In the genomic region with DNA sequence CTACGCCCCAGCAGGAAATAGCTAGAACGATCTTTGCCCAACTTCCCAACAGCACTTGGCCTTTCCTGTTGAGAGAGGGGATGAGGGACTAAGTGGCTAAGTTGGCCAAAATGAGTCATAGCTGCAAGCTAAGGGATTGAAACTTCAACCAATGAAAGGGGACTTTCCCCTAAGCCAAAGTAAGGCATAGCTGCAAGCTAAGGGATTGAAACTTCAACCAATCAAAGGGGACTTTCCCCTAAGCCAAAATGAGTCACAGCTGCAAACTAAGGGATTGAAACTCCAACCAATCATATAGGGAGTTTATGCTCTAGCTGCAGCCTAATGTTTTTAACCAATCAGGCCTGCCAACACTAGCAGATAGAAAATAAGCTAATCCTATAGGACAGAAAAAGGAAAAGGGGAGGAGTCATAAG, we compare ENCODE assay signal across 15 cellular contexts.
A peak's percentile ranks its signal among the peaks of the same experiment; 100 is the strongest.
DNase-seq lines count a peak whose midpoint lies in the region; ATAC-seq and TF ChIP-seq lines count a peak whose summit lies in the region.
"Had no signal": no experiment of that assay in that cellular context is flagged by ENCODE, and none has a peak within 500 bp of the region (broad histone marks: within the 10 kb centered on the region; RNA-seq: fewer than 3 reads in every experiment).

No MANE protein-coding gene starts in this region.

- H3K4me1 Mint-ChIP-seq in activated CD8-positive, alpha-beta T cell treated with anti-CD3 and anti-CD28 coated beads for 36 hours (ENCODE audit: low read depth): peaks cover 16% of the 10 kb centered on the region

- intact Hi-C loops in activated CD8-positive, alpha-beta T cell treated with anti-CD3 and anti-CD28 coated beads for 36 hours (cut with micrococcal nuclease): no loop called here

- no peak overlapping the region for H3K4me3 ChIP-seq in WERI-Rb-1 (ENCODE audit: low read depth, low read length)
- H3K4me3 ChIP-seq: esophagus muscularis mucosa had no signal

- no peaks in the 10 kb centered on the region for H3K9me3 ChIP-seq in WERI-Rb-1 (ENCODE audit: severe bottlenecking)
- H3K9me3 ChIP-seq: esophagus muscularis mucosa had no signal

- H3K27me3 Mint-ChIP-seq in activated CD8-positive, alpha-beta T cell treated with anti-CD3 and anti-CD28 coated beads for 36 hours: no peaks in the 10 kb centered on the region
- H3K27me3 Mint-ChIP-seq: activated naive CD4-positive, alpha-beta T cell treated with anti-CD3 and anti-CD28 coated beads, Interleukin-2, amount 50 U/mL, for 24 hours had no signal

- ATAC-seq in GM18498 (IDR thresholded peaks at IDR 0.05; ENCODE audit: unreplicated experiment): peak; percentile 79
- peak; percentile 78 for ATAC-seq in GM19397 (IDR thresholded peaks at IDR 0.05; ENCODE audit: unreplicated experiment)
- ATAC-seq in HG03039 (IDR thresholded peaks at IDR 0.05; ENCODE audit: unreplicated experiment): peak; percentile 88
- ATAC-seq in activated CD8-positive, alpha-beta T cell treated with anti-CD3 and anti-CD28 coated beads for 36 hours: peak; percentile 85

- DNase-seq in activated CD8-positive, alpha-beta T cell treated with anti-CD3 and anti-CD28 coated beads for 36 hours: peak; percentile 31
- DNase-seq in WERI-Rb-1: no peak
- DNase-seq in amniotic stem cell (lab: John Stamatoyannopoulos, UW): no peak
- DNase-seq in GM10248 (ENCODE audit: extremely low spot score): no peak
- DNase-seq in stimulated activated CD4-positive, alpha-beta T cell treated with anti-CD3 and anti-CD28 coated beads, Interleukin-4, amount 100 ng/mL, for 1 hour: no peak
- DNase-seq: activated CD4-positive, alpha-beta T cell treated with anti-CD3 and anti-CD28 coated beads for 48 hours; mammary epithelial cell; NCI-H146; NK-92 treated with Interleukin-12 subunit alpha and Interleukin-12 subunit beta, amount 100 ng/mL, for 24 hours; nucleus accumbens had no signal

- no peak overlapping the region for H3K27ac ChIP-seq in WERI-Rb-1
- H3K27ac ChIP-seq: esophagus muscularis mucosa had no signal

- CTCF ChIA-PET in activated CD8-positive, alpha-beta T cell treated with anti-CD3 and anti-CD28 coated beads for 36 hours (lab: Charles Lee): interaction anchor here (0.7 kb wide), 1 partner anchor 28 kb away, joined by 3 read pairs; no protein-coding TSS in a partner anchor
- CTCF ChIA-PET in GM10248 (lab: Yijun Ruan, JAX): interaction anchor here (0.9 kb wide), 1 partner anchor 20 kb away, joined by 5 read pairs; no protein-coding TSS in a partner anchor

- POLR2A ChIA-PET in activated CD8-positive, alpha-beta T cell treated with anti-CD3 and anti-CD28 coated beads for 36 hours (lab: Charles Lee): no interaction called here
- POLR2A ChIA-PET in GM10248 (lab: Yijun Ruan, JAX): no interaction called here

- no peaks in the 10 kb centered on the region for H3K36me3 ChIP-seq in WERI-Rb-1
- H3K36me3 ChIP-seq: esophagus muscularis mucosa had no signal

- H3K36me3 Mint-ChIP-seq in activated CD8-positive, alpha-beta T cell treated with anti-CD3 and anti-CD28 coated beads for 36 hours (ENCODE audit: low read depth): peaks cover 4% of the 10 kb centered on the region

- no peak for TF ChIP-seq CTCF in activated CD8-positive, alpha-beta T cell treated with anti-CD3 and anti-CD28 coated beads for 36 hours (IDR thresholded peaks at IDR 0.05)
- no peak for TF ChIP-seq CTCF in WERI-Rb-1 (IDR thresholded peaks at IDR 0.05; ENCODE audit: low read depth, low read length)
- TF ChIP-seq CTCF in GM10248 (IDR thresholded peaks at IDR 0.05; ENCODE audit: control extremely low read depth, extremely low read depth, low read depth, missing control alignments): no peak

- H3K4me3 Mint-ChIP-seq in activated CD8-positive, alpha-beta T cell treated with anti-CD3 and anti-CD28 coated beads for 36 hours: no peak overlapping the region
- H3K4me3 Mint-ChIP-seq: activated naive CD4-positive, alpha-beta T cell treated with anti-CD3 and anti-CD28 coated beads, Interleukin-2, amount 50 U/mL, for 24 hours had no signal

- H3K9me3 Mint-ChIP-seq in activated CD8-positive, alpha-beta T cell treated with anti-CD3 and anti-CD28 coated beads for 36 hours: peaks cover 12% of the 10 kb centered on the region

- H3K27me3 ChIP-seq in WERI-Rb-1 (ENCODE audit: insufficient read depth, low read depth, severe bottlenecking): peaks cover 5% of the 10 kb centered on the region
- H3K27me3 ChIP-seq: esophagus muscularis mucosa had no signal

- no peak overlapping the region for H3K27ac Mint-ChIP-seq in activated CD8-positive, alpha-beta T cell treated with anti-CD3 and anti-CD28 coated beads for 36 hours
- H3K27ac Mint-ChIP-seq: activated naive CD4-positive, alpha-beta T cell treated with anti-CD3 and anti-CD28 coated beads, Interleukin-2, amount 50 U/mL, for 24 hours had no signal
